Comparison of ENCODE assay signal across 18 cellular contexts in genomic region chr1:229563241-229563640, GRCh38. TPM values are rescaled to one million over a fixed set of nuclear protein-coding genes. Genes with fewer than 3 reads are reported as not detected.
DNase-seq lines count a peak whose midpoint lies in the region; ATAC-seq, FAIRE-seq and TF ChIP-seq lines count a peak whose summit lies in the region.
"Had no signal": no experiment of that assay in that cellular context is flagged by ENCODE, and none has a peak within 500 bp of the region (broad histone marks: within the 10 kb centered on the region; RNA-seq: fewer than 3 reads in every experiment).

No MANE protein-coding gene starts in this region.

- ATAC-seq in psoas muscle (peak in 1 of 4 donors; percentile 33), HG02763 (IDR thresholded peaks at IDR 0.05; ENCODE audit: unreplicated experiment) (no peak), left lung (no peak)

- no peak for TF ChIP-seq POLR2A in GM12891 (IDR thresholded peaks at IDR 0.05; ENCODE audit: low read depth, low read length)

- FAIRE-seq in GM12891 (lab: Jason Lieb, UNC) = peak; percentile 20
- FAIRE-seq: islet of Langerhans had no signal

- intact Hi-C loops in psoas muscle (cut with DNase I) = no loop called here
- intact Hi-C loops in A673 (cut with micrococcal nuclease; ENCODE audit: unreplicated experiment) = loop anchor here (2.0 kb wide), 1 partner anchor 52 kb away; no protein-coding TSS in a partner anchor
- intact Hi-C loops in left lung (cut with DNase I) = no loop called here

- DNase-seq in GM12891 (ENCODE audit: insufficient read length, low spot score) (no peak), NCI-H2029 treated with DMSO at 0.1 percent for 48 hours (lab: John Stamatoyannopoulos, UW) (peak; percentile 55), psoas muscle (no peak), mesothelial cell of epicardium (ENCODE audit: low spot score in 2 of 2, unreplicated experiment in 2 of 2) (no peak), A673 (ENCODE audit: low spot score) (no peak), left lung (no peak)
- DNase-seq: activated CD4-positive, alpha-beta T cell treated with anti-CD3 and anti-CD28 coated beads, Interleukin-2, amount 10 ng/mL, durations not matched to agents 7 days and 5 days; activated gamma-delta T cell; GF-D8; NCI-H446; ovary; SK-N-SH; stimulated activated CD4-positive, alpha-beta T cell treated with anti-CD3 and anti-CD28 coated beads, Interleukin-4, amount 100 ng/mL, for 1 hour had no signal

- TF ChIP-seq CTCF in psoas muscle (IDR thresholded peaks at IDR 0.05) (no peak), mesothelial cell of epicardium (IDR thresholded peaks at IDR 0.05; ENCODE audit: unreplicated experiment) (no peak), A673 (conservative IDR thresholded peaks at IDR 0.05; ENCODE audit: low read depth, low read length) (no peak), left lung (IDR thresholded peaks at IDR 0.05) (no peak)

- H3K27ac Mint-ChIP-seq in mesothelial cell of epicardium = no peak overlapping the region
- H3K27ac Mint-ChIP-seq: activated CD4-positive, alpha-beta T cell treated with anti-CD3 and anti-CD28 coated beads, Interleukin-2, amount 10 ng/mL, durations not matched to agents 7 days and 5 days; IgD-negative memory B cell had no signal

- POLR2A ChIA-PET in A673 (lab: Charles Lee; ENCODE audit: low non-redundant PET) = no interaction called here

- CTCF ChIA-PET in A673 (lab: Charles Lee) = no interaction called here

- H3K36me3 Mint-ChIP-seq in mesothelial cell of epicardium = no peaks in the 10 kb centered on the region
- H3K36me3 Mint-ChIP-seq: IgD-negative memory B cell had no signal

- BruUV-seq in A673 (replicated peaks; lab: Mats Ljungman, UMichigan) = no TSS peak

- H3K4me3 ChIP-seq in esophagus (ENCODE audit: low read depth in 1 of 2, low read length in 2 of 2) (no peak overlapping the region), psoas muscle (no peak overlapping the region), A673 (ENCODE audit: low read depth, low read length, poor library complexity, severe bottlenecking) (no peak overlapping the region), left lung (no peak overlapping the region)
- H3K4me3 ChIP-seq: BLaER1 treated with 17β-estradiol and CSF1 and Interleukin-3, amounts not matched to agents 10 nM and 100 nM; ovary had no signal

- no peaks in the 10 kb centered on the region for H3K27me3 Mint-ChIP-seq in mesothelial cell of epicardium (ENCODE audit: low read depth)
- H3K27me3 Mint-ChIP-seq: IgD-negative memory B cell had no signal

- H3K27me3 ChIP-seq in esophagus (ENCODE audit: control insufficient read depth in 1 of 2, insufficient read depth in 2 of 2, low read length in 2 of 2) (no peaks in the 10 kb centered on the region), psoas muscle (ENCODE audit: insufficient read depth in 3 of 3, low read length in 2 of 3) (no peaks in the 10 kb centered on the region), A673 (replicated peaks; ENCODE audit: insufficient read depth, low read depth, low read length, poor library complexity) (no peaks in the 10 kb centered on the region), left lung (no peaks in the 10 kb centered on the region)
- H3K27me3 ChIP-seq: BLaER1 treated with 17β-estradiol and CSF1 and Interleukin-3, amounts not matched to agents 10 nM and 100 nM; ovary had no signal

- no peak overlapping the region for H3K4me3 Mint-ChIP-seq in mesothelial cell of epicardium
- H3K4me3 Mint-ChIP-seq: activated CD4-positive, alpha-beta T cell treated with anti-CD3 and anti-CD28 coated beads, Interleukin-2, amount 10 ng/mL, durations not matched to agents 7 days and 5 days had no signal

- H3K27ac ChIP-seq in esophagus (ENCODE audit: low read depth in 2 of 2, low read length in 1 of 2) (peak overlapping the region; percentile 25 to 77), psoas muscle (peak overlapping the region; percentile 13), A673 (ENCODE audit: low read depth, low read length, poor library complexity, severe bottlenecking) (no peak overlapping the region), left lung (no peak overlapping the region)
- H3K27ac ChIP-seq: BLaER1 treated with 17β-estradiol and CSF1 and Interleukin-3, amounts not matched to agents 10 nM and 100 nM; ovary had no signal

- WGBS in esophagus, 2 donors = 51 to 55% methylated on average over 7 of the region's 7 CpGs
- WGBS in psoas muscle, 3 donors = 36 to 39% (median 38%) methylated on average over 7 of the region's 7 CpGs

- H3K9me3 Mint-ChIP-seq in mesothelial cell of epicardium = no peaks in the 10 kb centered on the region
- H3K9me3 Mint-ChIP-seq: activated CD4-positive, alpha-beta T cell treated with anti-CD3 and anti-CD28 coated beads, Interleukin-2, amount 10 ng/mL, durations not matched to agents 7 days and 5 days; IgD-negative memory B cell had no signal

- H3K4me1 Mint-ChIP-seq in mesothelial cell of epicardium = peaks cover 2% of the 10 kb centered on the region

- no peaks in the 10 kb centered on the region for H3K9me3 ChIP-seq in esophagus (ENCODE audit: control insufficient read depth in 2 of 2, insufficient read depth in 1 of 2, low read depth in 1 of 2, low read length in 1 of 2)
- no peaks in the 10 kb centered on the region for H3K9me3 ChIP-seq in psoas muscle
- H3K9me3 ChIP-seq in A673 (ENCODE audit: low read depth, low read length, poor library complexity, severe bottlenecking) = no peaks in the 10 kb centered on the region
- no peaks in the 10 kb centered on the region for H3K9me3 ChIP-seq in left lung
- H3K9me3 ChIP-seq: BLaER1 treated with 17β-estradiol and CSF1 and Interleukin-3, amounts not matched to agents 10 nM and 100 nM; ovary; SK-N-SH had no signal

- H3K36me3 ChIP-seq in esophagus (ENCODE audit: control insufficient read depth in 2 of 2, insufficient read depth in 2 of 2, low read length in 1 of 2) = no peaks in the 10 kb centered on the region
- no peaks in the 10 kb centered on the region for H3K36me3 ChIP-seq in psoas muscle (ENCODE audit: insufficient read depth in 1 of 2, low read depth in 1 of 2)
- H3K36me3 ChIP-seq in A673 (ENCODE audit: insufficient read depth, low read length, poor library complexity, severe bottlenecking) = no peaks in the 10 kb centered on the region
- no peaks in the 10 kb centered on the region for H3K36me3 ChIP-seq in left lung
- H3K36me3 ChIP-seq: BLaER1 treated with 17β-estradiol and CSF1 and Interleukin-3, amounts not matched to agents 10 nM and 100 nM; ovary had no signal

- H3K4me1 ChIP-seq in esophagus (ENCODE audit: control insufficient read depth in 2 of 2, insufficient read depth in 2 of 2, low read length in 1 of 2) (no peaks in the 10 kb centered on the region), psoas muscle (peaks cover 14% of the 10 kb centered on the region), A673 (ENCODE audit: insufficient read depth, low read length, poor library complexity, severe bottlenecking) (no peaks in the 10 kb centered on the region), left lung (peaks cover 0 to 7% of the 10 kb centered on the region in 2 donors)

TF ChIP-seq in GM12891, 5 proteins besides CTCF, POLR2A, EP300 and RAD21:
- TF ChIP-seq PAX5 (IDR thresholded peaks at IDR 0.05; ENCODE audit: insufficient read depth, low read length, severe bottlenecking) (no peak), TAF1 (IDR thresholded peaks at IDR 0.05; ENCODE audit: low read depth, low read length) (no peak), POLR2AphosphoS5 (IDR thresholded peaks at IDR 0.05; ENCODE audit: low read depth, low read length) (no peak), SPI1 (IDR thresholded peaks at IDR 0.05; ENCODE audit: low read depth, low read length) (no peak), POU2F2 (IDR thresholded peaks at IDR 0.05; ENCODE audit: low read depth, low read length) (no peak)
TF ChIP-seq in GM12891: peak in this region for 0.

RNA-seq across cellular contexts. Expression of gene ABCB10, which starts 4.7 kb away (rescaled TPM):
- polyA plus RNA-seq in GM12891 (2012; ENCODE audit: low read depth, missing spikeins) = 11.9 TPM
- polyA plus RNA-seq in esophagus = 1 to 10 TPM; 5.9 to 6.4 TPM
- 10 to 100 TPM in 3 of 4 donors, 1 to 10 TPM in 1; 9.8 to 20.8 (median 17.5) TPM for total RNA-seq in psoas muscle
- 10 to 100 TPM in 1 of 3 donors, 1 to 10 TPM in 2; 6.9 to 10.8 (median 9.0) TPM for polyA plus RNA-seq in psoas muscle
- total RNA-seq in mesothelial cell of epicardium = 14.6 to 16.7 TPM (median 16.4 TPM) in 3 replicates
- total RNA-seq in A673 (2021) = 20.0 and 23.3 TPM in 2 replicates
- 10 to 100 TPM; 16.4 to 25.6 TPM for total RNA-seq in left lung

RNA-seq across cellular contexts. Expression of gene NUP133, which starts 55.1 kb away (rescaled TPM):
- 13.2 TPM for polyA plus RNA-seq in GM12891 (2012; ENCODE audit: low read depth, missing spikeins)
- polyA plus RNA-seq in esophagus (1 to 10 TPM; 7.3 to 9.9 TPM), psoas muscle (10 to 100 TPM in 1 of 3 donors, 1 to 10 TPM in 2; 9.3 to 18.7 (median 9.5) TPM)
- total RNA-seq in psoas muscle (10 to 100 TPM; 24.1 to 29.3 (median 26.4) TPM), mesothelial cell of epicardium (50.9 to 51.8 TPM (median 51.7 TPM) in 3 replicates), A673 (2021) (59.0 and 67.9 TPM in 2 replicates), left lung (10 to 100 TPM; 30.2 to 30.9 TPM)

Comparison
In these comparisons a context has a peak if more than half of its experiments do, and no peak if none do; other contexts are left out.
1. H3K27ac ChIP-seq: peak in esophagus (2 of 2) and psoas muscle (single experiment); none in A673 (single experiment) and left lung (0 of 2).